In the genomic region with DNA sequence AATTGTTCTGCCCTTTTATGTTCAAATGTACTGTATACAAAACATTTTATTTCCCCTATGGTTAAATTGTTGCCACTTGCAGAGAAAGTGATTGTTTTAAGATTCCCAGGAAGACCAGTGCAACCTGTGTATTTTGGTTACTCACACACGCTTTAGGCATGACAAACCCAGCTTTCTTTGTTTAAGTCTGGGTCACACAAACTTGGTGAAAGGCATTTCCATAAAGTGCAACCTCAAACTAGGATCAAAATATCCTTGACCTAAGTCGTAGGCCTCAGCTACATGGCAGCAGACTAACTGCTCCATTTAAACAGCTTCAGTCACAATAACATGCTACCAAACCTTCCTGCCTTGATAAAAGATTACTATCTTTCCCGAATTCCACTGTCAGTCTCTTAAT, we compare ENCODE assay signal across 9 cellular contexts.
"Had no signal": no experiment of that assay in that cellular context is flagged by ENCODE, and none has a peak within 500 bp of the region (broad histone marks: within the 10 kb centered on the region; RNA-seq: fewer than 3 reads in every experiment).

No MANE protein-coding gene starts in this region.

- H3K9me3 ChIP-seq: HAP-1 had no signal

- H2AFZ ChIP-seq: GM23248 had no signal

- H3K9ac ChIP-seq: GM23248 had no signal

- DNase-seq: GM23248, GOT3, H7, HFFc6, IMR-90 had no signal

- FAIRE-seq: HTR-8/SVneo, K562 had no signal

- H3K27ac ChIP-seq: GM23248 had no signal

- H3K4me1 ChIP-seq: HAP-1 had no signal

- H3K4me3 ChIP-seq: GM23248, HAP-1, K562 had no signal

- ATAC-seq: HCT116, K562 had no signal

- H3K36me3 ChIP-seq: HAP-1 had no signal
